ENCODE assay signal across 1 cellular context in the genomic region with DNA sequence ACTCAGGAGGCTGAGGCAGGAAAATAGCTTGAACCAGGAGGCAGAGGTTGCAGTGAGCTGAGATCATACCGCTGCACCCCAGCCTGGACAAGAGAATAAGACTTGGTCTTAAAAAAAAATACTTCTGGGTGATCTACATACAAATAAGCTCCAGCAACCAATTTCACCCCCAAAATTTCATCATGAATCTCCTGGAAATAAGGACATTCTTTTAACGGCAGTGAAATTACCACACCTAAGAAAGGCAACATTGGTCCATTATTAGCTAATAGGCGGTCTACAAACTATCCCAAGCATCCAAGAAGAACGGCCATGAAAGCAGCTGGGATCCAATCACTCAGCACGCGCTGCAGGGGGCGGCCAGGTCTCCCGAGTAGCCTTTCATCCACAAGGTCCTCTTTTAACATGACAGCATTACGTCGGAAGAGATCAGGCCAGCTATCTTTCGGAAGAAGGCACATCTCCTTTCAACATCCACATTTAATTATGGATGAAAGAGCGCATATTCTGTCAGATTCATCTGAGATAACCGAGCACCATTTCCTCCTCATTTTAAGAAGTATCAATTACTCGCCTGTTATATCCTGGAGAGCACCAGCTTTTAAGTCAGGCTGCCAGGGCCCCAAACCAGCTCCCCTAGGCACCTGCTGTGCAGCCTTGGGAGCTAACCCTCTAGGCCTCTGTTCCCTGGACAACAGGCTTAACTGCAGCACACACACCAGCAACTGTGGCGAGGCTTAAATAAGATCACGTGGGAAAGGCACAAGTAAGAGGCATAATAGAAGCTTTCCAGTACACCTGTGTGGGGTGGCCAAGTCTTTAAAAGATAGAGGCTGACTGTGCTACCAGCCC.
TF ChIP-seq lines count a peak whose summit lies in the region.

No MANE protein-coding gene starts in this region.

TF ChIP-seq in GM12878, 131 proteins besides CTCF, POLR2A, EP300 and RAD21 (continued from another document):
- TF ChIP-seq, protein P1, sequence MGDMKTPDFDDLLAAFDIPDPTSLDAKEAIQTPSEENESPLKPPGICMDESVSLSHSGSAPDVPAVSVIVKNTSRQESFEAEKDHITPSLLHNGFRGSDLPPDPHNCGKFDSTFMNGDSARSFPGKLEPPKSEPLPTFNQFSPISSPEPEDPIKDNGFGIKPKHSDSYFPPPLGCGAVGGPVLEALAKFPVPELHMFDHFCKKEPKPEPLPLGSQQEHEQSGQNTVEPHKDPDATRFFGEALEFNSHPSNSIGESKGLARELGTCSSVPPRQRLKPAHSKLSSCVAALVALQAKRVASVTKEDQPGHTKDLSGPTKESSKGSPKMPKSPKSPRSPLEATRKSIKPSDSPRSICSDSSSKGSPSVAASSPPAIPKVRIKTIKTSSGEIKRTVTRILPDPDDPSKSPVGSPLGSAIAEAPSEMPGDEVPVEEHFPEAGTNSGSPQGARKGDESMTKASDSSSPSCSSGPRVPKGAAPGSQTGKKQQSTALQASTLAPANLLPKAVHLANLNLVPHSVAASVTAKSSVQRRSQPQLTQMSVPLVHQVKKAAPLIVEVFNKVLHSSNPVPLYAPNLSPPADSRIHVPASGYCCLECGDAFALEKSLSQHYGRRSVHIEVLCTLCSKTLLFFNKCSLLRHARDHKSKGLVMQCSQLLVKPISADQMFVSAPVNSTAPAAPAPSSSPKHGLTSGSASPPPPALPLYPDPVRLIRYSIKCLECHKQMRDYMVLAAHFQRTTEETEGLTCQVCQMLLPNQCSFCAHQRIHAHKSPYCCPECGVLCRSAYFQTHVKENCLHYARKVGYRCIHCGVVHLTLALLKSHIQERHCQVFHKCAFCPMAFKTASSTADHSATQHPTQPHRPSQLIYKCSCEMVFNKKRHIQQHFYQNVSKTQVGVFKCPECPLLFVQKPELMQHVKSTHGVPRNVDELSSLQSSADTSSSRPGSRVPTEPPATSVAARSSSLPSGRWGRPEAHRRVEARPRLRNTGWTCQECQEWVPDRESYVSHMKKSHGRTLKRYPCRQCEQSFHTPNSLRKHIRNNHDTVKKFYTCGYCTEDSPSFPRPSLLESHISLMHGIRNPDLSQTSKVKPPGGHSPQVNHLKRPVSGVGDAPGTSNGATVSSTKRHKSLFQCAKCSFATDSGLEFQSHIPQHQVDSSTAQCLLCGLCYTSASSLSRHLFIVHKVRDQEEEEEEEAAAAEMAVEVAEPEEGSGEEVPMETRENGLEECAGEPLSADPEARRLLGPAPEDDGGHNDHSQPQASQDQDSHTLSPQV (IDR thresholded peaks at IDR 0.05), result no peak
- TF ChIP-seq, protein P2, sequence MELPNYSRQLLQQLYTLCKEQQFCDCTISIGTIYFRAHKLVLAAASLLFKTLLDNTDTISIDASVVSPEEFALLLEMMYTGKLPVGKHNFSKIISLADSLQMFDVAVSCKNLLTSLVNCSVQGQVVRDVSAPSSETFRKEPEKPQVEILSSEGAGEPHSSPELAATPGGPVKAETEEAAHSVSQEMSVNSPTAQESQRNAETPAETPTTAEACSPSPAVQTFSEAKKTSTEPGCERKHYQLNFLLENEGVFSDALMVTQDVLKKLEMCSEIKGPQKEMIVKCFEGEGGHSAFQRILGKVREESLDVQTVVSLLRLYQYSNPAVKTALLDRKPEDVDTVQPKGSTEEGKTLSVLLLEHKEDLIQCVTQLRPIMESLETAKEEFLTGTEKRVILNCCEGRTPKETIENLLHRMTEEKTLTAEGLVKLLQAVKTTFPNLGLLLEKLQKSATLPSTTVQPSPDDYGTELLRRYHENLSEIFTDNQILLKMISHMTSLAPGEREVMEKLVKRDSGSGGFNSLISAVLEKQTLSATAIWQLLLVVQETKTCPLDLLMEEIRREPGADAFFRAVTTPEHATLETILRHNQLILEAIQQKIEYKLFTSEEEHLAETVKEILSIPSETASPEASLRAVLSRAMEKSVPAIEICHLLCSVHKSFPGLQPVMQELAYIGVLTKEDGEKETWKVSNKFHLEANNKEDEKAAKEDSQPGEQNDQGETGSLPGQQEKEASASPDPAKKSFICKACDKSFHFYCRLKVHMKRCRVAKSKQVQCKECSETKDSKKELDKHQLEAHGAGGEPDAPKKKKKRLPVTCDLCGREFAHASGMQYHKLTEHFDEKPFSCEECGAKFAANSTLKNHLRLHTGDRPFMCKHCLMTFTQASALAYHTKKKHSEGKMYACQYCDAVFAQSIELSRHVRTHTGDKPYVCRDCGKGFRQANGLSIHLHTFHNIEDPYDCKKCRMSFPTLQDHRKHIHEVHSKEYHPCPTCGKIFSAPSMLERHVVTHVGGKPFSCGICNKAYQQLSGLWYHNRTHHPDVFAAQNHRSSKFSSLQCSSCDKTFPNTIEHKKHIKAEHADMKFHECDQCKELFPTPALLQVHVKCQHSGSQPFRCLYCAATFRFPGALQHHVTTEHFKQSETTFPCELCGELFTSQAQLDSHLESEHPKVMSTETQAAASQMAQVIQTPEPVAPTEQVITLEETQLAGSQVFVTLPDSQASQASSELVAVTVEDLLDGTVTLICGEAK (IDR thresholded peaks at IDR 0.05; ENCODE audit: borderline replicate concordance), result peak; percentile 46; the same call in 1 of the 2 replicates
- TF ChIP-seq IKZF1 (conservative IDR thresholded peaks at IDR 0.05) (0 out of 2 replicates have a peak, but pooled peaks have one; percentile 36), SPI1 (IDR thresholded peaks at IDR 0.05; ENCODE audit: borderline replicate concordance, insufficient read depth, low read depth, low read length) (no peak), CHD4 (IDR thresholded peaks at IDR 0.05) (no peak), CREB1 (IDR thresholded peaks at IDR 0.05; ENCODE audit: low read depth) (no peak), YBX1 (IDR thresholded peaks at IDR 0.05) (no peak), POU2F2 (IDR thresholded peaks at IDR 0.05; ENCODE audit: borderline replicate concordance, low read depth, low read length) (0 out of 3 replicates have a peak, but pooled peaks have one; percentile 6), MXI1 (IDR thresholded peaks at IDR 0.05; ENCODE audit: low read depth, low read length) (0 out of 2 replicates have a peak, but pooled peaks have one; percentile 15), BCL11A (IDR thresholded peaks at IDR 0.05; ENCODE audit: low read depth, low read length) (no peak), JUNB (IDR thresholded peaks at IDR 0.05) (no peak), HDAC2 (IDR thresholded peaks at IDR 0.05) (no peak), CBFB (IDR thresholded peaks at IDR 0.05; ENCODE audit: low read depth) (no peak), NFXL1 (IDR thresholded peaks at IDR 0.05; ENCODE audit: borderline replicate concordance) (no peak), SMAD1 (IDR thresholded peaks at IDR 0.05; ENCODE audit: low read depth, partially characterized antibody) (no peak)
- TF ChIP-seq, protein P3, sequence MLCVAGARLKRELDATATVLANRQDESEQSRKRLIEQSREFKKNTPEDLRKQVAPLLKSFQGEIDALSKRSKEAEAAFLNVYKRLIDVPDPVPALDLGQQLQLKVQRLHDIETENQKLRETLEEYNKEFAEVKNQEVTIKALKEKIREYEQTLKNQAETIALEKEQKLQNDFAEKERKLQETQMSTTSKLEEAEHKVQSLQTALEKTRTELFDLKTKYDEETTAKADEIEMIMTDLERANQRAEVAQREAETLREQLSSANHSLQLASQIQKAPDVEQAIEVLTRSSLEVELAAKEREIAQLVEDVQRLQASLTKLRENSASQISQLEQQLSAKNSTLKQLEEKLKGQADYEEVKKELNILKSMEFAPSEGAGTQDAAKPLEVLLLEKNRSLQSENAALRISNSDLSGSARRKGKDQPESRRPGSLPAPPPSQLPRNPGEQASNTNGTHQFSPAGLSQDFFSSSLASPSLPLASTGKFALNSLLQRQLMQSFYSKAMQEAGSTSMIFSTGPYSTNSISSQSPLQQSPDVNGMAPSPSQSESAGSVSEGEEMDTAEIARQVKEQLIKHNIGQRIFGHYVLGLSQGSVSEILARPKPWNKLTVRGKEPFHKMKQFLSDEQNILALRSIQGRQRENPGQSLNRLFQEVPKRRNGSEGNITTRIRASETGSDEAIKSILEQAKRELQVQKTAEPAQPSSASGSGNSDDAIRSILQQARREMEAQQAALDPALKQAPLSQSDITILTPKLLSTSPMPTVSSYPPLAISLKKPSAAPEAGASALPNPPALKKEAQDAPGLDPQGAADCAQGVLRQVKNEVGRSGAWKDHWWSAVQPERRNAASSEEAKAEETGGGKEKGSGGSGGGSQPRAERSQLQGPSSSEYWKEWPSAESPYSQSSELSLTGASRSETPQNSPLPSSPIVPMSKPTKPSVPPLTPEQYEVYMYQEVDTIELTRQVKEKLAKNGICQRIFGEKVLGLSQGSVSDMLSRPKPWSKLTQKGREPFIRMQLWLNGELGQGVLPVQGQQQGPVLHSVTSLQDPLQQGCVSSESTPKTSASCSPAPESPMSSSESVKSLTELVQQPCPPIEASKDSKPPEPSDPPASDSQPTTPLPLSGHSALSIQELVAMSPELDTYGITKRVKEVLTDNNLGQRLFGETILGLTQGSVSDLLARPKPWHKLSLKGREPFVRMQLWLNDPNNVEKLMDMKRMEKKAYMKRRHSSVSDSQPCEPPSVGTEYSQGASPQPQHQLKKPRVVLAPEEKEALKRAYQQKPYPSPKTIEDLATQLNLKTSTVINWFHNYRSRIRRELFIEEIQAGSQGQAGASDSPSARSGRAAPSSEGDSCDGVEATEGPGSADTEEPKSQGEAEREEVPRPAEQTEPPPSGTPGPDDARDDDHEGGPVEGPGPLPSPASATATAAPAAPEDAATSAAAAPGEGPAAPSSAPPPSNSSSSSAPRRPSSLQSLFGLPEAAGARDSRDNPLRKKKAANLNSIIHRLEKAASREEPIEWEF (IDR thresholded peaks at IDR 0.05; ENCODE audit: insufficient replicate concordance, low read depth, low read length), result peak; percentile 27
